ENCODE assay signal across 10 cellular contexts in the genomic region with DNA sequence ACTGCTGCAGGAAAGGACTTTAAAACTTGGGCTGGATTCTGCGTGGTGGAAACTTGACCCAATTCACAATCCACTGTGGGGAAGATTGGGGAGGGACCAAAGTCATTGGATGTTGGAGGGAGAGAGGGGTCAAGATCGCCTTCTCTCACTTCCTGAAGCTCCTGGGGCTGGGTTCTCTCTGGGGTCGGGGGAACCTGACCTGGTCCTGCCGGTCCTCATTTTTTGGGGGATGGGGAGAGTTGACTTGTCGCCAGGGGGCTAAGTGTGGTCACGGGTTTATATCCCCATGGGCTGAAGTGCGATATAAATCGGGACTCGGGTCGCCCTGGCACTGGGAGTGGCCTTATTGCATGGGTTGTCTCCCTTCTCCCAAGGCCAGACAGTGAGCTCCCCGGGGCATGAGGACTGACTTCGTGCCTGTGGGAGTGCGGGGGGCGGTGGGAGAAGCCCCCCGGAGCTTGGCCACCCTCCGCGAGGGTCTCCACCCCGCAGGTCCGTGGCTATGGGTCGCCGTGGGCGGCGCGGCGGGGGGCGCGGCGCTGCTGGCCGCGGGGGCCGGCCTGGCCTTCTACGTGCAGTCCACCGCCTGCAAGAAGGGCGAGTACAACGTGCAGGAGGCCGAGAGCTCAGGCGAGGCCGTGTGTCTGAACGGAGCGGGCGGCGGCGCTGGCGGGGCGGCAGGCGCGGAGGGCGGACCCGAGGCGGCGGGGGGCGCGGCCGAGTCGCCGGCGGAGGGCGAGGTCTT. TPM values are rescaled to one million over a fixed set of nuclear protein-coding genes. Genes with fewer than 3 reads are reported as not detected.
DNase-seq lines count a peak whose midpoint lies in the region; ATAC-seq and TF ChIP-seq lines count a peak whose summit lies in the region.
"Had no signal": no experiment of that assay in that cellular context is flagged by ENCODE, and none has a peak within 500 bp of the region (broad histone marks: within the 10 kb centered on the region; RNA-seq: fewer than 3 reads in every experiment).

No MANE protein-coding gene starts in this region.

- peaks cover 57% of the 10 kb centered on the region for H3K27me3 Mint-ChIP-seq in activated naive CD8-positive, alpha-beta T cell treated with anti-CD3 and anti-CD28 coated beads, Interleukin-2, amount 10 ng/mL, durations not matched to agents 7 days and 5 days
- peaks cover 15% of the 10 kb centered on the region for H3K27me3 Mint-ChIP-seq in memory B cell
- peaks cover 72% of the 10 kb centered on the region for H3K27me3 Mint-ChIP-seq in type B pancreatic cell

- H3K9me3 ChIP-seq in heart right ventricle: no peaks in the 10 kb centered on the region
- H3K9me3 ChIP-seq in heart left ventricle: no peaks in the 10 kb centered on the region

- WGBS in heart right ventricle, 2 donors: 6 to 9% methylated on average over 50 to 58 of the region's 58 CpGs
- 4 to 16% (median 7%) methylated on average over 21 to 58 of the region's 58 CpGs for WGBS in heart left ventricle, 4 donors

- H3K27me3 ChIP-seq in heart right ventricle (peaks cover 39 to 95% (median 74%) of the 10 kb centered on the region in 7 donors), heart left ventricle (peaks cover 33 to 97% (median 60%) of the 10 kb centered on the region in 9 donors)

- no peak for ATAC-seq in heart right ventricle
- ATAC-seq in heart left ventricle: no peak
- ATAC-seq in activated naive CD8-positive, alpha-beta T cell treated with anti-CD3 and anti-CD28 coated beads, Interleukin-2, amount 10 ng/mL, durations not matched to agents 7 days and 5 days (ENCODE audit: low read depth): no peak
- ATAC-seq in memory B cell (ENCODE audit: low read depth): no peak
- ATAC-seq in GM19328 (IDR thresholded peaks at IDR 0.05; ENCODE audit: unreplicated experiment): no peak
- ATAC-seq: foreskin keratinocyte had no signal

- POLR2A ChIA-PET in activated naive CD8-positive, alpha-beta T cell treated with anti-CD3 and anti-CD28 coated beads, Interleukin-2, amount 10 ng/mL, durations not matched to agents 7 days and 5 days (lab: Charles Lee): interaction anchor here (0.5 to 2.1 kb wide), 5 partner anchors 9 to 195 kb away, joined by 3 to 9 read pairs (median 3); partner anchors contain the start of genes ICAM1, ICAM4 and TYK2

- H3K4me3 ChIP-seq in heart right ventricle (peak overlapping the region in 6 of 10 donors; percentile 23 to 45 (median 32)), heart left ventricle (peak overlapping the region in 5 of 12 donors; percentile 26 to 51 (median 30))

- H3K4me1 ChIP-seq in heart right ventricle (peaks cover 3 to 60% (median 32%) of the 10 kb centered on the region in 9 donors), heart left ventricle (peaks cover 10 to 57% (median 22%) of the 10 kb centered on the region in 12 donors)
- H3K4me1 ChIP-seq: foreskin keratinocyte had no signal

- H3K36me3 ChIP-seq in heart right ventricle (no peaks in the 10 kb centered on the region), heart left ventricle (no peaks in the 10 kb centered on the region)

- no peak overlapping the region for H3K27ac ChIP-seq in heart right ventricle
- H3K27ac ChIP-seq in heart left ventricle: no peak overlapping the region
- H3K27ac ChIP-seq: foreskin keratinocyte had no signal

- intact Hi-C loops in heart right ventricle (cut with DNase I): no loop called here
- intact Hi-C loops in heart left ventricle (cut with DNase I): no loop called here

- TF ChIP-seq CTCF in heart right ventricle (IDR thresholded peaks at IDR 0.05) (no peak), heart left ventricle (IDR thresholded peaks at IDR 0.05) (no peak), type B pancreatic cell (conservative IDR thresholded peaks at IDR 0.05) (no peak)

- peak overlapping the region; percentile 82 for H3K4me3 Mint-ChIP-seq in activated naive CD8-positive, alpha-beta T cell treated with anti-CD3 and anti-CD28 coated beads, Interleukin-2, amount 10 ng/mL, durations not matched to agents 7 days and 5 days
- peak overlapping the region; percentile 80 for H3K4me3 Mint-ChIP-seq in memory B cell
- peak overlapping the region; percentile 67 for H3K4me3 Mint-ChIP-seq in type B pancreatic cell

- peaks cover 3% of the 10 kb centered on the region for H3K9me3 Mint-ChIP-seq in activated naive CD8-positive, alpha-beta T cell treated with anti-CD3 and anti-CD28 coated beads, Interleukin-2, amount 10 ng/mL, durations not matched to agents 7 days and 5 days
- H3K9me3 Mint-ChIP-seq in memory B cell (no peaks in the 10 kb centered on the region), type B pancreatic cell (no peaks in the 10 kb centered on the region)

- peaks cover 21% of the 10 kb centered on the region for H3K4me1 Mint-ChIP-seq in activated naive CD8-positive, alpha-beta T cell treated with anti-CD3 and anti-CD28 coated beads, Interleukin-2, amount 10 ng/mL, durations not matched to agents 7 days and 5 days
- H3K4me1 Mint-ChIP-seq in memory B cell: peaks cover 18% of the 10 kb centered on the region
- peaks cover 15% of the 10 kb centered on the region for H3K4me1 Mint-ChIP-seq in type B pancreatic cell (ENCODE audit: unreplicated experiment)

- H3K36me3 Mint-ChIP-seq in activated naive CD8-positive, alpha-beta T cell treated with anti-CD3 and anti-CD28 coated beads, Interleukin-2, amount 10 ng/mL, durations not matched to agents 7 days and 5 days: peaks cover 6% of the 10 kb centered on the region
- H3K36me3 Mint-ChIP-seq in memory B cell (no peaks in the 10 kb centered on the region), type B pancreatic cell (no peaks in the 10 kb centered on the region)

- no peak for DNase-seq in heart right ventricle
- DNase-seq in heart left ventricle: no peak
- no peak for DNase-seq in activated naive CD8-positive, alpha-beta T cell treated with anti-CD3 and anti-CD28 coated beads, Interleukin-2, amount 10 ng/mL, durations not matched to agents 7 days and 5 days
- no peak for DNase-seq in memory B cell (ENCODE audit: low spot score in 2 of 2)
- DNase-seq in type B pancreatic cell (ENCODE audit: extremely low spot score, unreplicated experiment): no peak
- no peak for DNase-seq in KBM-7
- no peak for DNase-seq in epidermal melanocyte (ENCODE audit: insufficient read length, low spot score)
- DNase-seq: foreskin keratinocyte had no signal

- no peak for TF ChIP-seq POLR2A in heart left ventricle (IDR thresholded peaks at IDR 0.05)

- in situ Hi-C loops in KBM-7 (cut with MboI; ENCODE audit: low pct_unique_long_range_greater_than_20kb, low sequenced_read_pairs): no loop called here

- peak overlapping the region; percentile 78 for H3K27ac Mint-ChIP-seq in activated naive CD8-positive, alpha-beta T cell treated with anti-CD3 and anti-CD28 coated beads, Interleukin-2, amount 10 ng/mL, durations not matched to agents 7 days and 5 days
- H3K27ac Mint-ChIP-seq in memory B cell (peak overlapping the region; percentile 80), type B pancreatic cell (no peak overlapping the region)

RNA-seq across cellular contexts. Expression of gene ICAM5, which starts 6.3 kb away (rescaled TPM):
- total RNA-seq in heart right ventricle (under 1 TPM in 7 of 10 donors, not detected in 3; 0.18 to 0.62 (median 0.34) TPM), heart left ventricle (under 1 TPM in 7 of 9 donors, not detected in 2; 0.19 to 0.98 (median 0.34) TPM), type B pancreatic cell (ENCODE audit: low replicate concordance) (2.3 and 3.8 TPM in 2 replicates)
- polyA plus RNA-seq in heart right ventricle (1 to 10 TPM in 1 of 2 donors, under 1 TPM in 1; 0.51 to 1.0 TPM), heart left ventricle (under 1 TPM; 0.11 to 0.35 TPM)
- total RNA-seq in activated naive CD8-positive, alpha-beta T cell treated with anti-CD3 and anti-CD28 coated beads, Interleukin-2, amount 10 ng/mL, durations not matched to agents 7 days and 5 days: under 1 TPM; 0.62 to 0.83 TPM

RNA-seq across cellular contexts. Expression of gene ICAM4, which starts 9.3 kb away (rescaled TPM):
- total RNA-seq in heart right ventricle (under 1 TPM in 9 of 10 donors, not detected in 1; 0.17 to 0.83 (median 0.48) TPM), heart left ventricle (1 to 10 TPM in 2 of 9 donors, under 1 TPM in 4, not detected in 3; 0.21 to 1.2 (median 0.67) TPM), type B pancreatic cell (ENCODE audit: low replicate concordance) (2.8 and 5.3 TPM in 2 replicates)
- polyA plus RNA-seq in heart right ventricle (under 1 TPM; 0.59 to 0.73 TPM), heart left ventricle (under 1 TPM; 0.33 to 0.57 TPM)
- total RNA-seq in activated naive CD8-positive, alpha-beta T cell treated with anti-CD3 and anti-CD28 coated beads, Interleukin-2, amount 10 ng/mL, durations not matched to agents 7 days and 5 days: 1 to 10 TPM; 1.2 to 1.7 TPM
- total RNA-seq: MCF 10A had no signal

RNA-seq across cellular contexts. Expression of gene ZGLP1, which starts 13.6 kb away (rescaled TPM):
- total RNA-seq in heart right ventricle (1 to 10 TPM in 2 of 10 donors, under 1 TPM in 8; 0.34 to 1.4 (median 0.80) TPM), heart left ventricle (1 to 10 TPM in 4 of 9 donors, under 1 TPM in 5; 0.16 to 2.2 (median 0.83) TPM), type B pancreatic cell (ENCODE audit: low replicate concordance) (5.5 and 17.0 TPM in 2 replicates)
- polyA plus RNA-seq in heart right ventricle (1 to 10 TPM; 1.5 to 8.9 TPM), heart left ventricle (1 to 10 TPM; 1.1 TPM)
- total RNA-seq in activated naive CD8-positive, alpha-beta T cell treated with anti-CD3 and anti-CD28 coated beads, Interleukin-2, amount 10 ng/mL, durations not matched to agents 7 days and 5 days: 1 to 10 TPM; 3.9 to 5.0 TPM

RNA-seq across cellular contexts. Expression of gene FDX2, which starts 19.8 kb away (rescaled TPM):
- total RNA-seq in heart right ventricle (10 to 100 TPM; 11.7 to 21.8 (median 17.1) TPM), heart left ventricle (10 to 100 TPM; 12.8 to 22.0 (median 16.6) TPM), type B pancreatic cell (ENCODE audit: low replicate concordance) (18.8 and 23.3 TPM in 2 replicates)
- polyA plus RNA-seq in heart right ventricle (10 to 100 TPM; 33.7 to 35.5 TPM), heart left ventricle (10 to 100 TPM; 32.7 to 37.3 TPM)
- total RNA-seq in activated naive CD8-positive, alpha-beta T cell treated with anti-CD3 and anti-CD28 coated beads, Interleukin-2, amount 10 ng/mL, durations not matched to agents 7 days and 5 days: 1 to 10 TPM; 7.6 to 9.4 TPM

RNA-seq across cellular contexts. Expression of gene ICAM1, which starts 25.1 kb away (rescaled TPM):
- 10 to 100 TPM in 3 of 10 donors, 1 to 10 TPM in 7; 3.6 to 66.6 (median 9.3) TPM for total RNA-seq in heart right ventricle
- polyA plus RNA-seq in heart right ventricle: 10 to 100 TPM in 1 of 2 donors, 1 to 10 TPM in 1; 6.9 to 12.1 TPM
- 10 to 100 TPM in 5 of 9 donors, 1 to 10 TPM in 4; 6.0 to 87.6 (median 10.9) TPM for total RNA-seq in heart left ventricle
- 1 to 10 TPM; 6.1 to 9.7 TPM for polyA plus RNA-seq in heart left ventricle
- 10 to 100 TPM in 1 of 2 experiments, 1 to 10 TPM in 1; 9.5 to 11.7 TPM for total RNA-seq in activated naive CD8-positive, alpha-beta T cell treated with anti-CD3 and anti-CD28 coated beads, Interleukin-2, amount 10 ng/mL, durations not matched to agents 7 days and 5 days
- total RNA-seq in type B pancreatic cell (ENCODE audit: low replicate concordance): 3.3 and 3.6 TPM in 2 replicates
